In genomic region chr4:107210450-107211239, GRCh38 we compare ENCODE assay signal across 8 cellular contexts.
DNase-seq lines count a peak whose midpoint lies in the region; ATAC-seq and TF ChIP-seq lines count a peak whose summit lies in the region.
"Had no signal": no experiment of that assay in that cellular context is flagged by ENCODE, and none has a peak within 500 bp of the region (broad histone marks: within the 10 kb centered on the region; RNA-seq: fewer than 3 reads in every experiment).

No MANE protein-coding gene starts in this region.

- DNase-seq in HFFc6, result peak; percentile 26
- DNase-seq in astrocyte of the spinal cord (ENCODE audit: low read depth, low spot score), result peak; percentile 51
- no peak for DNase-seq in hepatocyte (ENCODE audit: low spot score)
- DNase-seq in suprapubic skin (ENCODE audit: low spot score in 2 of 2), result no peak
- DNase-seq in DMS79 treated with DMSO at 0.1 percent for 48 hours (lab: John Stamatoyannopoulos, UW), result no peak
- DNase-seq in GDM1 (lab: John Stamatoyannopoulos, UW), result no peak
- DNase-seq: amygdala had no signal

- no peak for TF ChIP-seq EP300 in suprapubic skin (IDR thresholded peaks at IDR 0.05)

- H3K4me3 ChIP-seq in astrocyte of the spinal cord (ENCODE audit: low read depth, low read length) (peak overlapping the region; percentile 49), hepatocyte (no peak overlapping the region), suprapubic skin (peak overlapping the region; percentile 3)

- H3K27me3 Mint-ChIP-seq in HFFc6 (ENCODE audit: insufficient read depth), result peaks cover 2% of the 10 kb centered on the region; the same call in 1 of the 2 replicates

- ATAC-seq in HG02870 (IDR thresholded peaks at IDR 0.05; ENCODE audit: unreplicated experiment), result no peak

- H3K9me2 ChIP-seq in hepatocyte (replicated peaks; ENCODE audit: insufficient read depth), result no peaks in the 10 kb centered on the region

- H3K27me3 ChIP-seq in hepatocyte, result no peaks in the 10 kb centered on the region
- H3K27me3 ChIP-seq in suprapubic skin, result no peaks in the 10 kb centered on the region

- WGBS in hepatocyte (ENCODE audit: low lambda C conversion rate, missing lambda C conversion rate), result 62% methylated on average over 13 of the region's 13 CpGs
- WGBS in suprapubic skin, result 84% methylated on average over 13 of the region's 13 CpGs

- H3K4me1 Mint-ChIP-seq in HFFc6 (ENCODE audit: low read depth), result peaks cover 62% of the 10 kb centered on the region

- H3K36me3 Mint-ChIP-seq in HFFc6 (ENCODE audit: low read depth), result no peaks in the 10 kb centered on the region

- no peak for TF ChIP-seq POLR2A in suprapubic skin (IDR thresholded peaks at IDR 0.05)

- H4K20me1 ChIP-seq in hepatocyte (ENCODE audit: insufficient read depth, poor library complexity, severe bottlenecking), result no peaks in the 10 kb centered on the region

- H3K36me3 ChIP-seq in hepatocyte (replicated peaks; ENCODE audit: insufficient read depth, low read depth), result no peaks in the 10 kb centered on the region
- H3K36me3 ChIP-seq in suprapubic skin, result no peaks in the 10 kb centered on the region

- H3K27ac Mint-ChIP-seq in HFFc6, result peak overlapping the region; percentile 66

- H3K79me2 ChIP-seq in hepatocyte, result no peaks in the 10 kb centered on the region

- H3K9me3 ChIP-seq in hepatocyte (ENCODE audit: low read depth), result no peaks in the 10 kb centered on the region
- no peaks in the 10 kb centered on the region for H3K9me3 ChIP-seq in suprapubic skin

- H3K4me1 ChIP-seq in hepatocyte (ENCODE audit: insufficient read depth) (peaks cover 4% of the 10 kb centered on the region), suprapubic skin (no peaks in the 10 kb centered on the region)

- H3K4me3 Mint-ChIP-seq in HFFc6, result peak overlapping the region; percentile 84

- no peak overlapping the region for H3K27ac ChIP-seq in hepatocyte
- no peak overlapping the region for H3K27ac ChIP-seq in suprapubic skin

- H3K9me3 Mint-ChIP-seq in HFFc6, result no peaks in the 10 kb centered on the region

- TF ChIP-seq CTCF in HFFc6 (IDR thresholded peaks at IDR 0.05) (no peak), astrocyte of the spinal cord (IDR thresholded peaks at IDR 0.05; ENCODE audit: low read depth, low read length) (no peak), hepatocyte (IDR thresholded peaks at IDR 0.05; ENCODE audit: poor library complexity) (no peak), suprapubic skin (IDR thresholded peaks at IDR 0.05) (no peak)

- peak overlapping the region; percentile 36 for H2AFZ ChIP-seq in hepatocyte

- in situ Hi-C loops in astrocyte of the spinal cord (cut with HindIII; ENCODE audit: low sequenced_read_pairs), result no loop called here

- H3K4me2 ChIP-seq in hepatocyte, result peak overlapping the region; percentile 66

Comparison
In these comparisons a context has a peak if more than half of its experiments do, and no peak if none do; other contexts are left out.
1. DNase-seq: peak in HFFc6 (single experiment) and astrocyte of the spinal cord (single experiment); none in hepatocyte (single experiment), suprapubic skin (0 of 2), DMS79 treated with DMSO at 0.1 percent for 48 hours (single experiment) and GDM1 (single experiment).